10 cellular contexts compared by ENCODE assay signal in genomic region chr9:15403155-15403554, GRCh38. TPM values are rescaled to one million over a fixed set of nuclear protein-coding genes. Genes with fewer than 3 reads are reported as not detected.
DNase-seq lines count a peak whose midpoint lies in the region; FAIRE-seq and TF ChIP-seq lines count a peak whose summit lies in the region.
"Had no signal": no experiment of that assay in that cellular context is flagged by ENCODE, and none has a peak within 500 bp of the region (broad histone marks: within the 10 kb centered on the region; RNA-seq: fewer than 3 reads in every experiment).

No MANE protein-coding gene starts in this region.

- TF ChIP-seq CTCF in OCI-LY1 (IDR thresholded peaks at IDR 0.05; ENCODE audit: low read length) = peak; percentile 74
- TF ChIP-seq CTCF in fibroblast of the aortic adventitia (IDR thresholded peaks at IDR 0.05; ENCODE audit: insufficient read depth, low read length) = peak; percentile 6

- H3K4me2 ChIP-seq in OCI-LY1 (ENCODE audit: low read length) = no peak overlapping the region

- no peak overlapping the region for H3K9ac ChIP-seq in OCI-LY1 (ENCODE audit: low read length)

- no peak overlapping the region for H3K27ac ChIP-seq in OCI-LY1 (ENCODE audit: low read depth, low read length, poor library complexity, severe bottlenecking)
- H3K27ac ChIP-seq: skin epidermis had no signal

- H3K4me3 ChIP-seq in OCI-LY1 (ENCODE audit: low read depth, low read length, poor library complexity, severe bottlenecking) (no peak overlapping the region), fibroblast of the aortic adventitia (ENCODE audit: low read depth, low read length) (no peak overlapping the region)
- H3K4me3 ChIP-seq: skin epidermis had no signal

- in situ Hi-C loops in ACHN (cut with HindIII; ENCODE audit: low pct_ligation_motif_present, low pct_unique_long_range_greater_than_20kb, low sequenced_read_pairs) = no loop called here

- H3F3A ChIP-seq in OCI-LY1 (ENCODE audit: insufficient read depth, low read length) = no peaks in the 10 kb centered on the region

- no peaks in the 10 kb centered on the region for H3K27me3 ChIP-seq in OCI-LY1 (ENCODE audit: insufficient read depth, low read length)

- H2AFZ ChIP-seq in OCI-LY1 (ENCODE audit: low read length) = no peak overlapping the region

- no peaks in the 10 kb centered on the region for H4K20me1 ChIP-seq in OCI-LY1 (ENCODE audit: insufficient read depth, low read length)

- peak; percentile 21 for FAIRE-seq in GM18507 (lab: Jason Lieb, UNC)

- H3K4me1 ChIP-seq in OCI-LY1 (ENCODE audit: insufficient read depth, low read length, severe bottlenecking) = no peaks in the 10 kb centered on the region

- no peaks in the 10 kb centered on the region for H3K36me3 ChIP-seq in OCI-LY1 (ENCODE audit: insufficient read depth, low read length)

- H3K9me2 ChIP-seq in OCI-LY1 (ENCODE audit: low read depth, low read length) = no peaks in the 10 kb centered on the region

- H3K9me3 ChIP-seq in OCI-LY1 (ENCODE audit: low read length) = no peaks in the 10 kb centered on the region

- peak; percentile 29 for DNase-seq in ACHN
- no peak for DNase-seq in GM18507 (ENCODE audit: extremely low spot score, insufficient read length, low read depth)
- DNase-seq in fibroblast of the aortic adventitia (ENCODE audit: low read depth) = no peak
- DNase-seq in D341Med (ENCODE audit: low spot score) = no peak
- DNase-seq in NCI-H128 (lab: John Stamatoyannopoulos, UW; ENCODE audit: unreplicated experiment) = no peak
- no peak for DNase-seq in COR-L47 (lab: John Stamatoyannopoulos, UW)
- DNase-seq in stimulated activated CD4-positive, alpha-beta T cell treated with anti-CD3 and anti-CD28 coated beads, Interleukin-1b, Interleukin-23, amount 100 ng/mL, for 48 hours = no peak
- DNase-seq: activated CD4-positive, alpha-beta memory T cell treated with anti-CD3 and anti-CD28 coated beads for 36 hours had no signal

- H3K79me2 ChIP-seq in OCI-LY1 (ENCODE audit: insufficient read depth, low read length) = no peaks in the 10 kb centered on the region

RNA-seq across cellular contexts. Expression of gene SNAPC3, which starts 19.5 kb away (rescaled TPM):
- total RNA-seq in fibroblast of the aortic adventitia (ENCODE audit: low replicate concordance) = 43.3 and 123 TPM in 2 replicates
